In genomic region chr10:103966671-103967432, GRCh38 we compare ENCODE assay signal across 8 cellular contexts. TPM values are rescaled to one million over a fixed set of nuclear protein-coding genes. Genes with fewer than 3 reads are reported as not detected.
A peak's percentile ranks its signal among the peaks of the same experiment; 100 is the strongest.
DNase-seq lines count a peak whose midpoint lies in the region; ATAC-seq, FAIRE-seq and TF ChIP-seq lines count a peak whose summit lies in the region.

Gene SLK, plus strand, starts transcription at chr10:103967140. Its CDS starts 606 bp downstream, at chr10:103967746.

- H3K56ac ChIP-seq in H1 (replicated peaks; ENCODE audit: insufficient read length, low read depth, low read length) = no peak within 1 kb of the TSS
- H3K56ac ChIP-seq in mesendoderm (ENCODE audit: low read length) = peak within 1 kb of the TSS; percentile 91

- peak within 1 kb of the TSS; percentile 71 for H3K18ac ChIP-seq in H1 (ENCODE audit: extremely low read depth, low read length)
- H3K18ac ChIP-seq in mesendoderm (ENCODE audit: low read length) = peak within 1 kb of the TSS; percentile 85

- no peak within 1 kb of the TSS for H3K23ac ChIP-seq in H1 (ENCODE audit: insufficient read length)
- peak within 1 kb of the TSS; percentile 94 for H3K23ac ChIP-seq in mesendoderm (ENCODE audit: low read length)

- no peak for TF ChIP-seq EP300 in H1 (IDR thresholded peaks at IDR 0.05; ENCODE audit: borderline replicate concordance in 1 of 2, low read depth in 2 of 2, low read length in 2 of 2)

- H4K91ac ChIP-seq in H1 (replicated peaks; ENCODE audit: insufficient read length, low read length) = no peak within 1 kb of the TSS

- TF ChIP-seq POLR2A in H1 (IDR thresholded peaks at IDR 0.05; ENCODE audit: control extremely low read depth in 1 of 2, low read depth in 2 of 2, low read length in 2 of 2) = peak in 1 of 2 experiments; percentile 30; a peak in 1 of 3 replicates

- H4K5ac ChIP-seq in H1 (ENCODE audit: insufficient read length, low read depth, low read length) (no peak within 1 kb of the TSS), mesendoderm (ENCODE audit: low read length) (no peak within 1 kb of the TSS)

- FAIRE-seq in H1 (lab: Jason Lieb, UNC) = no peak

- whole genome bisulfite sequencing in H1 (ENCODE audit: extremely low coverage in 1 of 2, insufficient coverage in 1 of 2, insufficient read length in 1 of 2, insufficient replicate concordance in 2 of 2, low coverage in 1 of 2, low lambda C conversion rate in 2 of 2, missing lambda C conversion rate in 1 of 2), 2 experiments = 3% methylated on average over 78 of the region's 90 CpGs; no CpG with 5 or more reads in 1 of the 2 experiments
- no CpG with 5 or more reads among the region's 90 CpGs for WGBS in mesendoderm (ENCODE audit: extremely low coverage, insufficient coverage, low lambda C conversion rate)

- H3K4me1 ChIP-seq in H1 (replicated peaks in 1 of 4; ENCODE audit: control insufficient read depth in 3 of 4, insufficient read depth in 4 of 4, low read length in 3 of 4) (peaks cover 0 to 2% (median 0%) of the 10 kb centered on the region in 4 experiments; a peak in 1 of 7 replicates), mesendoderm (ENCODE audit: control insufficient read depth, low read depth, low read length) (no peaks in the 10 kb centered on the region)

- 0 out of 2 replicates have a peak within 1 kb of the TSS, but pooled peaks have one; percentile 15 for H2BK20ac ChIP-seq in H1 (ENCODE audit: low read length)

- H3K27me3 ChIP-seq in H1 (replicated peaks in 1 of 4; ENCODE audit: control insufficient read depth in 3 of 4, extremely low read depth in 1 of 4, insufficient read depth in 3 of 4, low read length in 3 of 4) (peaks cover 0 to 5% (median 2%) of the 10 kb centered on the region in 4 experiments; a peak in 4 of 7 replicates), mesendoderm (ENCODE audit: insufficient read depth, low read length, poor library complexity) (no peaks in the 10 kb centered on the region)

- peak; percentile 95 for DNase-seq in CD1c-positive myeloid dendritic cell (ENCODE audit: extremely low spot score)
- peak; percentile 61 to 82 for DNase-seq in NOMO-1 (lab: John Stamatoyannopoulos, UW; ENCODE audit: unreplicated experiment in 2 of 2)
- DNase-seq in activated CD8-positive, alpha-beta memory T cell treated with anti-CD3 and anti-CD28 coated beads for 48 hours (ENCODE audit: low read depth in 2 of 3, low spot score in 2 of 3) = peak; percentile 58 to 76 (median 75)
- DNase-seq in H1 (ENCODE audit: low read depth in 1 of 2, low spot score in 2 of 2) = peak in 1 of 2 experiments; percentile 77
- DNase-seq in mesendoderm = peak; percentile 60
- peak; percentile 79 for DNase-seq in stimulated activated CD8-positive, alpha-beta memory T cell treated with anti-CD3 and anti-CD28 coated beads, Interleukin-12 subunit alpha, Interleukin-12 subunit beta, amount 100 ng/mL, for 4 hours (ENCODE audit: low read depth)

- H3K79me2 ChIP-seq in H1 (ENCODE audit: control insufficient read depth in 1 of 2, insufficient read depth in 2 of 2, low read length in 2 of 2) = peaks cover 0 to 20% of the 10 kb centered on the region in 2 experiments; a peak in 2 of 4 replicates
- no peaks in the 10 kb centered on the region for H3K79me2 ChIP-seq in mesendoderm (ENCODE audit: control insufficient read depth, insufficient read depth, low read length)

- no peaks in the 10 kb centered on the region for H3K36me3 ChIP-seq in H1 (ENCODE audit: control insufficient read depth in 2 of 4, insufficient read depth in 4 of 4, low read length in 3 of 4)
- H3K36me3 ChIP-seq in mesendoderm (ENCODE audit: control insufficient read depth, insufficient read depth, low read length) = no peaks in the 10 kb centered on the region

- H3K27ac ChIP-seq in H1 (ENCODE audit: low read depth, low read length) (no peak within 1 kb of the TSS), mesendoderm (ENCODE audit: low read depth, low read length) (peak within 1 kb of the TSS; percentile 9)

- H3K9ac ChIP-seq in H1 (replicated peaks in 1 of 4; ENCODE audit: extremely low read depth in 1 of 4, low read depth in 3 of 4, low read length in 3 of 4) (peak within 1 kb of the TSS; percentile 25 to 90 (median 63)), mesendoderm (ENCODE audit: low read length) (peak within 1 kb of the TSS; percentile 56)

- no peak for TF ChIP-seq RAD21 in H1 (IDR thresholded peaks at IDR 0.05 in 1 of 2, conservative IDR thresholded peaks at IDR 0.05 in 1 of 2; ENCODE audit: low read depth in 2 of 2, low read length in 2 of 2)

- H2BK5ac ChIP-seq in H1 (ENCODE audit: low read depth, low read length) (peak within 1 kb of the TSS; percentile 71; the same call in 1 of the 2 replicates), mesendoderm (ENCODE audit: low read length) (no peak within 1 kb of the TSS)

- H3K79me1 ChIP-seq in H1 (ENCODE audit: low read depth, low read length) (no peaks in the 10 kb centered on the region; the same call in 1 of the 2 replicates), mesendoderm (ENCODE audit: low read length) (no peaks in the 10 kb centered on the region)

- CTCF ChIA-PET in H1 (lab: Charles Lee; ENCODE audit: partially characterized antibody) = no interaction called here

- peak within 1 kb of the TSS; percentile 81 for H2AFZ ChIP-seq in H1 (ENCODE audit: low read length)

- peaks cover 9% of the 10 kb centered on the region; the same call in 1 of the 2 replicates for H3K23me2 ChIP-seq in H1 (ENCODE audit: low read depth, low read length)

- ATAC-seq in GM19351 (IDR thresholded peaks at IDR 0.05; ENCODE audit: unreplicated experiment) (peak; percentile 77), HG03469 (IDR thresholded peaks at IDR 0.05; ENCODE audit: unreplicated experiment) (peak; percentile 68)

- peak within 1 kb of the TSS; percentile 69 for H4K8ac ChIP-seq in H1 (ENCODE audit: extremely low read depth, insufficient read depth, low read length)
- no peak within 1 kb of the TSS for H4K8ac ChIP-seq in mesendoderm (ENCODE audit: low read depth, low read length)

- TF ChIP-seq CTCF in H1 (IDR thresholded peaks at IDR 0.05; ENCODE audit: control extremely low read depth in 1 of 3, insufficient read depth in 1 of 3, low read depth in 1 of 3, low read length in 3 of 3) = no peak

- POLR2A ChIA-PET in H1 (lab: Charles Lee; ENCODE audit: partially characterized antibody) = interaction anchor here (0.7 to 1.3 kb wide), 5 partner anchors 9 to 155 kb away, joined by 3 to 7 read pairs (median 3); partner anchors contain the start of gene SFR1

- H2BK15ac ChIP-seq in H1 (ENCODE audit: low read length) = 0 out of 2 replicates have a peak within 1 kb of the TSS, but pooled peaks have one; percentile 0
- no peak within 1 kb of the TSS for H2BK15ac ChIP-seq in mesendoderm (replicated peaks; ENCODE audit: low read depth)

- H3K9me3 ChIP-seq in H1 (ENCODE audit: insufficient read depth in 2 of 2, low read depth in 1 of 2, low read length in 1 of 2) = no peaks in the 10 kb centered on the region; a peak in 1 of 4 replicates

- H3K4me2 ChIP-seq in H1 (ENCODE audit: insufficient read depth in 1 of 2, low read depth in 2 of 2, low read length in 2 of 2) (peak within 1 kb of the TSS; percentile 77 to 88), mesendoderm (ENCODE audit: low read length) (peak within 1 kb of the TSS; percentile 94)

- H3K4me3 ChIP-seq in H1 (ENCODE audit: extremely low read depth in 1 of 4, insufficient read depth in 2 of 4, low read depth in 3 of 4, low read length in 4 of 4) (peak within 1 kb of the TSS; percentile 61 to 88 (median 80)), mesendoderm (ENCODE audit: low read length) (peak within 1 kb of the TSS; percentile 30)

- H2BK120ac ChIP-seq in H1 (replicated peaks; ENCODE audit: low read depth, low read length) (no peak within 1 kb of the TSS), mesendoderm (ENCODE audit: low read depth, low read length) (peak within 1 kb of the TSS; percentile 29)

- H2AK5ac ChIP-seq in H1 (ENCODE audit: low read depth, low read length) = no peak within 1 kb of the TSS
- H2AK5ac ChIP-seq in mesendoderm (ENCODE audit: low read length) = no peak within 1 kb of the TSS

- no peak within 1 kb of the TSS for H3K4ac ChIP-seq in H1 (replicated peaks; ENCODE audit: insufficient read length, low read depth, low read length)
- peak within 1 kb of the TSS; percentile 56 for H3K4ac ChIP-seq in mesendoderm (ENCODE audit: low read depth, low read length)

- H4K20me1 ChIP-seq in H1 (replicated peaks in 1 of 2; ENCODE audit: control insufficient read depth in 1 of 2, insufficient read depth in 2 of 2, low read length in 2 of 2) = peaks cover 0 to 3% of the 10 kb centered on the region in 2 experiments

- peak within 1 kb of the TSS; percentile 88 for H3K14ac ChIP-seq in H1 (ENCODE audit: insufficient read length)

- 0 out of 2 replicates have a peak within 1 kb of the TSS, but pooled peaks have one; percentile 27 for H2BK12ac ChIP-seq in H1 (ENCODE audit: low read depth, low read length)

TF ChIP-seq in H1, 55 proteins besides CTCF, POLR2A, EP300 and RAD21:
- TF ChIP-seq NRF1 (IDR thresholded peaks at IDR 0.05; ENCODE audit: low read depth, low read length) = peak; percentile 28
- peak; percentile 96 for TF ChIP-seq KDM4A (IDR thresholded peaks at IDR 0.05; ENCODE audit: low read depth, low read length, severe bottlenecking)
- 0 out of 2 replicates have a peak, but pooled peaks have one; percentile 19 for TF ChIP-seq POLR2AphosphoS5 (IDR thresholded peaks at IDR 0.05; ENCODE audit: low read depth, low read length)
- no peak for TF ChIP-seq CEBPB (IDR thresholded peaks at IDR 0.05; ENCODE audit: low read depth, low read length)
- TF ChIP-seq ASH2L (IDR thresholded peaks at IDR 0.05; ENCODE audit: low read length) = peak; percentile 77
- TF ChIP-seq HDAC2 (IDR thresholded peaks at IDR 0.05; ENCODE audit: borderline replicate concordance in 1 of 2, low read depth in 2 of 2, low read length in 2 of 2) = peak; percentile 64 to 75; a peak in 3 of 4 replicates
- TF ChIP-seq POU5F1 (IDR thresholded peaks at IDR 0.05; ENCODE audit: low read depth, low read length) = no peak
- peak; percentile 80 for TF ChIP-seq BACH1 (IDR thresholded peaks at IDR 0.05; ENCODE audit: low read length)
- TF ChIP-seq TBP (IDR thresholded peaks at IDR 0.05; ENCODE audit: low read depth, low read length) = no peak; the same call in 1 of the 2 replicates
- peak; percentile 69 for TF ChIP-seq PHF8 (conservative IDR thresholded peaks at IDR 0.05; ENCODE audit: low read depth, low read length)

RNA-seq across cellular contexts. Expression of gene SLK, which starts in this region (rescaled TPM):
- total RNA-seq in H1 (2021; fragmentation: NEBNext Ultra II Directional; extraction: Animal tissue kit (Norgen Biotek cat#: 25700)) = 18.3 and 18.8 TPM in 2 replicates
- 1.6 and 2.7 TPM in 2 replicates for polyA plus RNA-seq in H1 (2011; rRNA removed)
- polyA plus RNA-seq in H1 (2011; cell fraction: cytosol; rRNA removed) = 4.5 TPM
- 2.6 TPM for polyA plus RNA-seq in H1 (2011; cell fraction: nucleus; rRNA removed)
- 8.1 to 17.0 TPM (median 9.4 TPM) in 4 replicates for polyA plus RNA-seq in H1 (2012, experiment 1 of 2)
- 0.62 TPM for polyA plus RNA-seq in H1 (2012, experiment 2 of 2)
- 14.6 TPM for polyA plus RNA-seq in H1 (2013, experiment 1 of 2)
- polyA plus RNA-seq in H1 (2013, experiment 2 of 2) = 13.8 TPM
- polyA minus RNA-seq in H1 (2011; rRNA and poly(A)+ RNA removed) = 4.6 and 7.4 TPM in 2 replicates
- 7.9 TPM for polyA minus RNA-seq in H1 (2011; cell fraction: cytosol; rRNA and poly(A)+ RNA removed)
- 9.3 TPM for polyA minus RNA-seq in H1 (2011; cell fraction: nucleus; rRNA and poly(A)+ RNA removed)
- 14.4 TPM for polyA plus RNA-seq in mesendoderm (2013, experiment 1 of 2)
- 14.8 TPM for polyA plus RNA-seq in mesendoderm (2013, experiment 2 of 2)
